In genomic region chr20:51902933-51903332, GRCh38 we compare ENCODE assay signal across 28 cellular contexts.
DNase-seq lines count a peak whose midpoint lies in the region; ATAC-seq and TF ChIP-seq lines count a peak whose summit lies in the region.
"Had no signal": no experiment of that assay in that cellular context is flagged by ENCODE, and none has a peak within 500 bp of the region (broad histone marks: within the 10 kb centered on the region; RNA-seq: fewer than 3 reads in every experiment).

No MANE protein-coding gene starts in this region.

- DNase-seq in HEK293T (ENCODE audit: extremely low spot score) (no peak), SJCRH30 (peak; percentile 80 to 91), nephron progenitor cell (no peak)
- no peak for DNase-seq in central memory CD4-positive, alpha-beta T cell
- DNase-seq: CD8-positive, alpha-beta memory T cell; DMS79 treated with DMSO at 0.1 percent for 48 hours; H9; HFFc6; Karpas-422; NCI-H1105 treated with DMSO at 0.1 percent for 48 hours; NCI-H146; NCI-H1930; NCI-H446; NCI-H524 treated with DMSO at 0.1 percent for 48 hours; NCI-H774; NK-92 treated with Interleukin-12 subunit alpha and Interleukin-12 subunit beta, amount 100 ng/mL, for 24 hours; Right ventricle myocardium superior; RPMI8226; T-helper 1 cell had no signal

- no peak overlapping the region for H3K4me3 Mint-ChIP-seq in nephron progenitor cell
- H3K4me3 Mint-ChIP-seq: CD14-positive monocyte; CD8-positive, alpha-beta memory T cell; GM23338; H9; HFFc6; IgD-negative memory B cell had no signal

- H3K9me3 Mint-ChIP-seq in nephron progenitor cell, result peaks cover 8% of the 10 kb centered on the region
- H3K9me3 Mint-ChIP-seq: GM23338, HFFc6 had no signal

- H3K4me3 ChIP-seq in SJCRH30, result no peak overlapping the region
- H3K4me3 ChIP-seq: GM23338, MG63, PC-9 had no signal

- CTCF ChIA-PET in HEK293T (lab: Yijun Ruan, JAX), result no interaction called here

- H3K36me3 Mint-ChIP-seq in nephron progenitor cell (ENCODE audit: low read depth), result no peaks in the 10 kb centered on the region
- H3K36me3 Mint-ChIP-seq: CD14-positive monocyte, IgD-negative memory B cell had no signal

- peaks cover 5% of the 10 kb centered on the region for H3K4me1 ChIP-seq in SJCRH30

- POLR2A ChIA-PET in HEK293T (lab: Yijun Ruan, JAX), result no interaction called here

- H3K27me3 Mint-ChIP-seq in nephron progenitor cell (ENCODE audit: low read depth, poor library complexity), result peaks cover 9% of the 10 kb centered on the region

- TF ChIP-seq CTCF in nephron progenitor cell (IDR thresholded peaks at IDR 0.05), result no peak

- H3K27ac Mint-ChIP-seq in nephron progenitor cell, result peak overlapping the region; percentile 13
- H3K27ac Mint-ChIP-seq: CD8-positive, alpha-beta memory T cell; GM23338; HFFc6; IgD-negative memory B cell had no signal

- ATAC-seq in GM21786 (IDR thresholded peaks at IDR 0.05; ENCODE audit: unreplicated experiment), result no peak
- no peak for ATAC-seq in HG03159 (IDR thresholded peaks at IDR 0.05; ENCODE audit: unreplicated experiment)
- no peak for ATAC-seq in HG02588 (IDR thresholded peaks at IDR 0.05; ENCODE audit: unreplicated experiment)
- ATAC-seq: GM23338 had no signal

- no peaks in the 10 kb centered on the region for H3K9me3 ChIP-seq in SJCRH30 (replicated peaks)
- H3K9me3 ChIP-seq: MG63 had no signal

- H3K27me3 ChIP-seq in SJCRH30, result peaks cover 4% of the 10 kb centered on the region; the same call in 1 of the 2 replicates
- H3K27me3 ChIP-seq: MG63 had no signal

- H3K36me3 ChIP-seq in SJCRH30, result no peaks in the 10 kb centered on the region
- H3K36me3 ChIP-seq: MG63 had no signal

- H3K4me1 Mint-ChIP-seq in nephron progenitor cell, result peaks cover 20% of the 10 kb centered on the region
- H3K4me1 Mint-ChIP-seq: CD14-positive monocyte; CD8-positive, alpha-beta memory T cell; GM23338; IgD-negative memory B cell had no signal

- no peak overlapping the region for H3K27ac ChIP-seq in SJCRH30
- H3K27ac ChIP-seq: HL-60 had no signal

TF ChIP-seq in HEK293T, 16 proteins besides CTCF, POLR2A, EP300 and RAD21:
- TF ChIP-seq, protein P1, sequence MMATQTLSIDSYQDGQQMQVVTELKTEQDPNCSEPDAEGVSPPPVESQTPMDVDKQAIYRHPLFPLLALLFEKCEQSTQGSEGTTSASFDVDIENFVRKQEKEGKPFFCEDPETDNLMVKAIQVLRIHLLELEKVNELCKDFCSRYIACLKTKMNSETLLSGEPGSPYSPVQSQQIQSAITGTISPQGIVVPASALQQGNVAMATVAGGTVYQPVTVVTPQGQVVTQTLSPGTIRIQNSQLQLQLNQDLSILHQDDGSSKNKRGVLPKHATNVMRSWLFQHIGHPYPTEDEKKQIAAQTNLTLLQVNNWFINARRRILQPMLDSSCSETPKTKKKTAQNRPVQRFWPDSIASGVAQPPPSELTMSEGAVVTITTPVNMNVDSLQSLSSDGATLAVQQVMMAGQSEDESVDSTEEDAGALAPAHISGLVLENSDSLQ (IDR thresholded peaks at IDR 0.05), result peak; percentile 19; the same call in 1 of the 2 replicates
- TF ChIP-seq ELF4 (IDR thresholded peaks at IDR 0.05) (no peak), FOXA1 (IDR thresholded peaks at IDR 0.05) (no peak), SP1 (IDR thresholded peaks at IDR 0.05) (no peak), FOXK2 (IDR thresholded peaks at IDR 0.05) (no peak)

Comparison
In these comparisons a context has a peak if more than half of its experiments do, and no peak if none do; other contexts are left out.
1. DNase-seq: peak in SJCRH30 (2 of 2); none in HEK293T (single experiment), nephron progenitor cell (single experiment) and central memory CD4-positive, alpha-beta T cell (single experiment).